In genomic region chr17:45435481-45435880, GRCh38 we compare ENCODE assay signal across 23 cellular contexts. TPM values are rescaled to one million over a fixed set of nuclear protein-coding genes. Genes with fewer than 3 reads are reported as not detected.
DNase-seq lines count a peak whose midpoint lies in the region; ATAC-seq and TF ChIP-seq lines count a peak whose summit lies in the region.
"Had no signal": no experiment of that assay in that cellular context is flagged by ENCODE, and none has a peak within 500 bp of the region (broad histone marks: within the 10 kb centered on the region; RNA-seq: fewer than 3 reads in every experiment).

No MANE protein-coding gene starts in this region.

- H4K20me1 ChIP-seq in SK-N-SH (ENCODE audit: insufficient read depth) = no peaks in the 10 kb centered on the region

- TF ChIP-seq POLR2A in vagina (IDR thresholded peaks at IDR 0.05) = no peak

- POLR2A ChIA-PET in SK-N-SH (lab: Yijun Ruan, JAX) = no interaction called here

- intact Hi-C loops in posterior vena cava (cut with DNase I) (no loop called here), vagina (cut with DNase I) (no loop called here)

- H3K4me2 ChIP-seq in SK-N-SH = no peak overlapping the region

- H3K36me3 Mint-ChIP-seq in endothelial cell (ENCODE audit: low read depth, unreplicated experiment) = peaks cover 5% of the 10 kb centered on the region
- H3K36me3 Mint-ChIP-seq: activated naive CD4-positive, alpha-beta T cell treated with anti-CD3 and anti-CD28 coated beads, Interleukin-2, amount 50 U/mL, for 72 hours had no signal

- 76% methylated on average over 4 of the region's 5 CpGs for WGBS in SK-N-SH (ENCODE audit: low lambda C conversion rate)

- H3K4me1 Mint-ChIP-seq in endothelial cell (ENCODE audit: unreplicated experiment) = peaks cover 34% of the 10 kb centered on the region

- no peaks in the 10 kb centered on the region for H3K9me3 Mint-ChIP-seq in endothelial cell (ENCODE audit: unreplicated experiment)
- H3K9me3 Mint-ChIP-seq: activated naive CD4-positive, alpha-beta T cell treated with anti-CD3 and anti-CD28 coated beads, Interleukin-2, amount 50 U/mL, for 72 hours; activated T-helper 2 cell treated with anti-CD3 and anti-CD28 coated beads, Interferon-gamma antibody, Interleukin-2, Interleukin-4, amounts not matched to agents 10 μg/mL and 5 μg/mL and 100 μg/mL, durations not matched to agents 14 hours and 24 hours and 36 hours; stimulated activated naive CD8-positive, alpha-beta T cell treated with anti-CD3 and anti-CD28 coated beads, Interleukin-15, amount 100 ng/mL, for 72 hours had no signal

- H3K27me3 ChIP-seq in SK-N-SH (ENCODE audit: insufficient read depth) (no peaks in the 10 kb centered on the region), vagina (no peaks in the 10 kb centered on the region)

- DNase-seq in SK-N-SH (peak; percentile 11), NCI-H524 (lab: John Stamatoyannopoulos, UW) (peak; percentile 40 to 68), endothelial cell (ENCODE audit: low spot score) (no peak), posterior vena cava (ENCODE audit: low spot score) (peak; percentile 73), vagina (ENCODE audit: extremely low spot score in 2 of 2) (no peak), NCI-H1092 (lab: John Stamatoyannopoulos, UW) (no peak)
- DNase-seq: 8988T; activated CD4-positive, alpha-beta T cell treated with anti-CD3 and anti-CD28 coated beads, Interleukin-2, amount 50 U/mL, for 1 hour; activated CD8-positive, alpha-beta memory T cell treated with anti-CD3 and anti-CD28 coated beads, Interleukin-2, amount 50 U/mL, for 4 hours; gastrocnemius medialis; left ventricle myocardium inferior; MM.1S; NCI-H1436; NCI-H2107; NCI-H446; OCI-M1; stimulated activated naive CD8-positive, alpha-beta T cell treated with anti-CD3 and anti-CD28 coated beads, Interleukin-15, amount 100 ng/mL, for 72 hours had no signal

- H3K4me1 ChIP-seq in SK-N-SH (ENCODE audit: control insufficient read depth in 1 of 2, insufficient read depth in 2 of 2, low read depth in 1 of 2, low read length in 1 of 2) = peaks cover 0 to 56% of the 10 kb centered on the region in 2 experiments; a peak in 1 of 4 replicates
- H3K4me1 ChIP-seq in vagina = peaks cover 37% of the 10 kb centered on the region

- TF ChIP-seq RAD21 in SK-N-SH (IDR thresholded peaks at IDR 0.05; ENCODE audit: low read length) = no peak

- CTCF ChIA-PET in SK-N-SH (lab: Yijun Ruan, JAX) = interaction anchor here (1.4 to 3.6 kb wide), 2 partner anchors 8 to 217 kb away, joined by 3 to 16 read pairs; no protein-coding TSS in a partner anchor

- no peaks in the 10 kb centered on the region for H3F3A ChIP-seq in SK-N-SH (replicated peaks; ENCODE audit: insufficient read depth)

- peak overlapping the region; percentile 91 for H3K27ac Mint-ChIP-seq in endothelial cell (ENCODE audit: unreplicated experiment)
- H3K27ac Mint-ChIP-seq: activated naive CD4-positive, alpha-beta T cell treated with anti-CD3 and anti-CD28 coated beads, Interleukin-2, amount 50 U/mL, for 72 hours; activated T-helper 2 cell treated with anti-CD3 and anti-CD28 coated beads, Interferon-gamma antibody, Interleukin-2, Interleukin-4, amounts not matched to agents 10 μg/mL and 5 μg/mL and 100 μg/mL, durations not matched to agents 14 hours and 24 hours and 36 hours; stimulated activated naive CD8-positive, alpha-beta T cell treated with anti-CD3 and anti-CD28 coated beads, Interleukin-15, amount 100 ng/mL, for 72 hours had no signal

- TF ChIP-seq EP300 in SK-N-SH (IDR thresholded peaks at IDR 0.05; ENCODE audit: borderline replicate concordance in 1 of 2, low read depth in 1 of 2, low read length in 1 of 2) = no peak

- peaks cover 0 to 10% of the 10 kb centered on the region in 2 experiments for H3K36me3 ChIP-seq in SK-N-SH (replicated peaks in 1 of 2; ENCODE audit: control insufficient read depth in 1 of 2, insufficient read depth in 2 of 2, low read length in 1 of 2)
- H3K36me3 ChIP-seq in vagina = peaks cover 0 to 33% of the 10 kb centered on the region in 2 donors
- H3K36me3 ChIP-seq: cardiac muscle cell had no signal

- H3K9me3 ChIP-seq in SK-N-SH = no peaks in the 10 kb centered on the region
- no peaks in the 10 kb centered on the region for H3K9me3 ChIP-seq in vagina
- H3K9me3 ChIP-seq: gastrocnemius medialis, left ventricle myocardium inferior had no signal

- H3K79me2 ChIP-seq in SK-N-SH (ENCODE audit: insufficient read depth) = no peaks in the 10 kb centered on the region

- H3K9ac ChIP-seq in SK-N-SH = no peak overlapping the region

- H3K27me3 Mint-ChIP-seq in endothelial cell (ENCODE audit: unreplicated experiment) = peaks cover 16% of the 10 kb centered on the region
- H3K27me3 Mint-ChIP-seq: stimulated activated naive CD8-positive, alpha-beta T cell treated with anti-CD3 and anti-CD28 coated beads, Interleukin-15, amount 100 ng/mL, for 72 hours had no signal

- H3K27ac ChIP-seq in SK-N-SH (ENCODE audit: low read depth in 2 of 2, low read length in 1 of 2) (peak overlapping the region in 1 of 2 experiments; percentile 95; a peak in 1 of 4 replicates), vagina (no peak overlapping the region)
- H3K27ac ChIP-seq: cardiac muscle cell, gastrocnemius medialis, left ventricle myocardium inferior had no signal

- H3K4me3 Mint-ChIP-seq in endothelial cell (ENCODE audit: unreplicated experiment) = peak overlapping the region; percentile 80
- H3K4me3 Mint-ChIP-seq: stimulated activated naive CD8-positive, alpha-beta T cell treated with anti-CD3 and anti-CD28 coated beads, Interleukin-15, amount 100 ng/mL, for 72 hours had no signal

- no peaks in the 10 kb centered on the region for H3K9me2 ChIP-seq in SK-N-SH

- H2AFZ ChIP-seq in SK-N-SH (ENCODE audit: low read depth) = no peak overlapping the region

- no peak overlapping the region for H3K4me3 ChIP-seq in SK-N-SH (ENCODE audit: low read depth in 2 of 2, low read length in 1 of 2)
- H3K4me3 ChIP-seq in vagina = no peak overlapping the region
- H3K4me3 ChIP-seq: cardiac muscle cell, gastrocnemius medialis, K562, left ventricle myocardium inferior had no signal

- ATAC-seq in SK-N-SH treated with all-trans-retinoic acid at 6 μM for 48 hours (no peak), HG03342 (IDR thresholded peaks at IDR 0.05; ENCODE audit: unreplicated experiment) (no peak)
- ATAC-seq: activated naive CD4-positive, alpha-beta T cell treated with anti-CD3 and anti-CD28 coated beads, Interleukin-2, amount 50 U/mL, for 72 hours; gastrocnemius medialis; K562; stimulated activated naive CD8-positive, alpha-beta T cell treated with anti-CD3 and anti-CD28 coated beads, Interleukin-15, amount 100 ng/mL, for 72 hours had no signal

- no peak for TF ChIP-seq CTCF in SK-N-SH (IDR thresholded peaks at IDR 0.05)
- no peak for TF ChIP-seq CTCF in endothelial cell (IDR thresholded peaks at IDR 0.05; ENCODE audit: unreplicated experiment)
- no peak for TF ChIP-seq CTCF in vagina (IDR thresholded peaks at IDR 0.05)

TF ChIP-seq in SK-N-SH, 30 proteins besides CTCF, POLR2A, EP300 and RAD21:
- TF ChIP-seq NFIC (IDR thresholded peaks at IDR 0.05; ENCODE audit: borderline replicate concordance) (no peak), FOXM1 (IDR thresholded peaks at IDR 0.05; ENCODE audit: low read depth) (no peak), MAX (IDR thresholded peaks at IDR 0.05; ENCODE audit: low read depth) (no peak), CHD2 (IDR thresholded peaks at IDR 0.05; ENCODE audit: low read length, partially characterized antibody) (no peak)

TF ChIP-seq in SK-N-SH treated with all-trans-retinoic acid at 6 μM for 48 hours, 23 proteins besides CTCF, POLR2A, EP300 and RAD21 (continues in another document):
- TF ChIP-seq TOX (CRISPR knock-in tag; IDR thresholded peaks at IDR 0.05; ENCODE audit: borderline replicate concordance) (no peak), POU6F1 (CRISPR knock-in tag; IDR thresholded peaks at IDR 0.05; ENCODE audit: borderline replicate concordance, low read depth) (no peak), ZNF70 (CRISPR knock-in tag; IDR thresholded peaks at IDR 0.05) (no peak), ZNF565 (CRISPR knock-in tag; conservative IDR thresholded peaks at IDR 0.05; ENCODE audit: low read depth) (no peak), TCF4 (CRISPR knock-in tag; IDR thresholded peaks at IDR 0.05; ENCODE audit: borderline replicate concordance) (no peak), SNAI2 (CRISPR knock-in tag; IDR thresholded peaks at IDR 0.05) (no peak)

RNA-seq across cellular contexts. Expression of gene ARHGAP27, which starts 2.8 kb away (rescaled TPM):
- 2.1 and 4.3 TPM in 2 replicates for polyA plus RNA-seq in SK-N-SH (2012; rRNA removed)
- 0.75 and 0.89 TPM in 2 replicates for polyA plus RNA-seq in SK-N-SH (2012; cell fraction: cytosol; rRNA removed)
- polyA plus RNA-seq in SK-N-SH (2012; cell fraction: nucleus; rRNA removed) = 25.3 and 25.5 TPM in 2 replicates
- total RNA-seq in endothelial cell (ENCODE audit: unreplicated experiment) = 155 TPM
- total RNA-seq in posterior vena cava = 10 to 100 TPM; 17.8 to 24.5 TPM
- 80.0 TPM for total RNA-seq in vagina

RNA-seq across cellular contexts. Expression of gene PLEKHM1, which starts 55.0 kb away (rescaled TPM):
- 9.0 and 12.3 TPM in 2 replicates for polyA plus RNA-seq in SK-N-SH (2012; rRNA removed)
- 4.6 and 5.4 TPM in 2 replicates for polyA plus RNA-seq in SK-N-SH (2012; cell fraction: cytosol; rRNA removed)
- 26.7 and 29.2 TPM in 2 replicates for polyA plus RNA-seq in SK-N-SH (2012; cell fraction: nucleus; rRNA removed)
- 46.6 TPM for total RNA-seq in endothelial cell (ENCODE audit: unreplicated experiment)
- total RNA-seq in posterior vena cava = 10 to 100 TPM; 43.2 to 45.3 TPM
- total RNA-seq in vagina = 93.1 TPM

Comparison
In these comparisons a context has a peak if more than half of its experiments do, and no peak if none do; other contexts are left out.
1. DNase-seq: peak in SK-N-SH (single experiment), NCI-H524 (2 of 2) and posterior vena cava (single experiment); none in endothelial cell (single experiment), vagina (0 of 2) and NCI-H1092 (single experiment).